Comparison of ENCODE assay signal across 8 cellular contexts in genomic region chr4:128863314-128864075, GRCh38. TPM values are rescaled to one million over a fixed set of nuclear protein-coding genes. Genes with fewer than 3 reads are reported as not detected.
DNase-seq lines count a peak whose midpoint lies in the region; ATAC-seq, FAIRE-seq and TF ChIP-seq lines count a peak whose summit lies in the region.

No MANE protein-coding gene starts in this region.

- H3K27me3 ChIP-seq in small intestine (ENCODE audit: control insufficient read depth in 2 of 2, insufficient read depth in 2 of 2, low read length in 2 of 2): no peaks in the 10 kb centered on the region

- ATAC-seq in HG03520 (IDR thresholded peaks at IDR 0.05; ENCODE audit: unreplicated experiment): no peak

- H3K4me3 ChIP-seq in astrocyte of the spinal cord (ENCODE audit: low read depth, low read length) (no peak overlapping the region), small intestine (ENCODE audit: low read depth in 1 of 2, low read length in 2 of 2) (no peak overlapping the region)

- 39 to 48% (median 45%) methylated on average over 10 of the region's 10 CpGs for WGBS in small intestine, 3 donors

- H3K36me3 ChIP-seq in small intestine (ENCODE audit: control insufficient read depth in 2 of 2, insufficient read depth in 2 of 2, low read length in 2 of 2): peaks cover 4 to 15% of the 10 kb centered on the region in 2 donors

- FAIRE-seq in GM18507 (lab: Jason Lieb, UNC) (peak; percentile 72), small intestine (lab: Jason Lieb, UNC) (no peak)

- peak; percentile 84 for TF ChIP-seq CTCF in astrocyte of the spinal cord (IDR thresholded peaks at IDR 0.05; ENCODE audit: low read depth, low read length)

- peak; percentile 67 for DNase-seq in ACHN
- DNase-seq in GM18507 (ENCODE audit: extremely low spot score, insufficient read length, low read depth): peak; percentile 26
- peak; percentile 55 for DNase-seq in NCI-H1092 (lab: John Stamatoyannopoulos, UW)
- peak; percentile 70 for DNase-seq in T-helper 9 cell
- DNase-seq in astrocyte of the spinal cord (ENCODE audit: low read depth, low spot score): peak; percentile 76
- peak in 50 of 51 donors; percentile 3 to 85 (median 53) for DNase-seq in hypothalamus (lab: John Stamatoyannopoulos, UW)
- DNase-seq in small intestine: peak; percentile 85

- in situ Hi-C loops in ACHN (cut with HindIII; ENCODE audit: low pct_ligation_motif_present, low pct_unique_long_range_greater_than_20kb, low sequenced_read_pairs) (no loop called here), astrocyte of the spinal cord (cut with HindIII; ENCODE audit: low sequenced_read_pairs) (no loop called here)

- H3K4me1 ChIP-seq in small intestine (ENCODE audit: control insufficient read depth in 2 of 2, insufficient read depth in 1 of 2, low read depth in 1 of 2, low read length in 1 of 2): no peaks in the 10 kb centered on the region

- H3K27ac ChIP-seq in small intestine (ENCODE audit: low read depth in 1 of 2, low read length in 1 of 2): no peak overlapping the region

- H3K9me3 ChIP-seq in small intestine (ENCODE audit: control insufficient read depth, low read depth): no peaks in the 10 kb centered on the region

RNA-seq across cellular contexts. Expression of gene JADE1, which starts 54.0 kb away (rescaled TPM):
- polyA plus RNA-seq in small intestine: 10 to 100 TPM in 2 of 3 donors, 1 to 10 TPM in 1; 6.2 to 14.2 (median 11.2) TPM

Comparison
In these comparisons a context has a peak if more than half of its experiments do, and no peak if none do; other contexts are left out.
1. DNase-seq: peak in every context shown above with its lines; median percentile 85 in small intestine; 76 in astrocyte of the spinal cord; 70 in T-helper 9 cell; 67 in ACHN; 55 in NCI-H1092; 53 in hypothalamus; 26 in GM18507.